In genomic region chr16:46822270-46822669, GRCh38 we compare ENCODE assay signal across 9 cellular contexts. TPM values are rescaled to one million over a fixed set of nuclear protein-coding genes. Genes with fewer than 3 reads are reported as not detected.
DNase-seq lines count a peak whose midpoint lies in the region; ATAC-seq and TF ChIP-seq lines count a peak whose summit lies in the region.
"Had no signal": no experiment of that assay in that cellular context is flagged by ENCODE, and none has a peak within 500 bp of the region (broad histone marks: within the 10 kb centered on the region; RNA-seq: fewer than 3 reads in every experiment).

No MANE protein-coding gene starts in this region.

- BruUV-seq in Caco-2 (replicated peaks; lab: Mats Ljungman, UMichigan): no TSS peak

- TF ChIP-seq CTCF in brain microvascular endothelial cell (IDR thresholded peaks at IDR 0.05; ENCODE audit: low read depth, low read length, missing control alignments) (no peak), Caco-2 (IDR thresholded peaks at IDR 0.05; ENCODE audit: insufficient read depth in 1 of 2, low read depth in 1 of 2, low read length in 1 of 2, severe bottlenecking in 1 of 2, unreplicated experiment in 1 of 2) (no peak), right lobe of liver (IDR thresholded peaks at IDR 0.05) (no peak), H9 (conservative IDR thresholded peaks at IDR 0.05) (no peak)

- WGBS in right lobe of liver (ENCODE audit: insufficient coverage, low coverage, low lambda C conversion rate, missing lambda C conversion rate): 91% methylated on average over 3 of the region's 3 CpGs
- WGBS in H9 (ENCODE audit: extremely low coverage, insufficient read length, low lambda C conversion rate): no CpG with 5 or more reads among the region's 3 CpGs

- peaks cover 3% of the 10 kb centered on the region; the same call in 1 of the 2 replicates for H3K79me2 ChIP-seq in H9 (ENCODE audit: insufficient read depth, low read length)

- H3K4me2 ChIP-seq in H9 (ENCODE audit: insufficient read depth, insufficient read length, low read length): no peak overlapping the region

- H4K8ac ChIP-seq in H9 (replicated peaks; ENCODE audit: insufficient read length, low read depth, low read length): no peak overlapping the region

- H3K4me1 Mint-ChIP-seq in Caco-2 (ENCODE audit: low read depth, unreplicated experiment) (no peaks in the 10 kb centered on the region), H9 (peaks cover 7 to 8% of the 10 kb centered on the region in 2 experiments)

- no peaks in the 10 kb centered on the region for H3K23me2 ChIP-seq in H9 (ENCODE audit: insufficient read length, low read depth, low read length, poor library complexity, severe bottlenecking)

- H2BK20ac ChIP-seq in H9 (ENCODE audit: low read depth, low read length, poor library complexity, severe bottlenecking): no peak overlapping the region

- no peak overlapping the region for H4K91ac ChIP-seq in H9 (ENCODE audit: insufficient read length, low read depth, low read length)

- ATAC-seq in GM19328 (IDR thresholded peaks at IDR 0.05; ENCODE audit: unreplicated experiment) (peak; percentile 64), HG03103 (IDR thresholded peaks at IDR 0.05; ENCODE audit: low read depth, unreplicated experiment) (peak; percentile 84), right lobe of liver (no peak)
- ATAC-seq: T-helper 17 cell had no signal

- no peak overlapping the region for H2BK15ac ChIP-seq in H9 (ENCODE audit: low read depth, low read length)

- peak overlapping the region; percentile 55 for H3K27ac ChIP-seq in brain microvascular endothelial cell
- no peak overlapping the region for H3K27ac ChIP-seq in right lobe of liver
- H3K27ac ChIP-seq in H9 (ENCODE audit: insufficient read length, low read depth, low read length): no peak overlapping the region

- H3K36me3 ChIP-seq in brain microvascular endothelial cell (replicated peaks) (no peaks in the 10 kb centered on the region), Caco-2 (ENCODE audit: control insufficient read depth, insufficient read depth, low read length) (no peaks in the 10 kb centered on the region), right lobe of liver (no peaks in the 10 kb centered on the region)

- in situ Hi-C loops in brain microvascular endothelial cell (cut with HindIII; ENCODE audit: low pct_ligation_motif_present, low sequenced_read_pairs): no loop called here

- peaks cover 6% of the 10 kb centered on the region for H3K79me1 ChIP-seq in H9 (ENCODE audit: insufficient read depth, low read depth, low read length, poor library complexity, severe bottlenecking)

- H3K27me3 ChIP-seq in brain microvascular endothelial cell (replicated peaks) (no peaks in the 10 kb centered on the region), Caco-2 (replicated peaks; ENCODE audit: control insufficient read depth, insufficient read depth, low read length) (no peaks in the 10 kb centered on the region), right lobe of liver (no peaks in the 10 kb centered on the region), H9 (ENCODE audit: insufficient read depth, low read length) (no peaks in the 10 kb centered on the region)

- H3K4me3 ChIP-seq in brain microvascular endothelial cell (ENCODE audit: low read depth, low read length): no peak overlapping the region
- H3K4me3 ChIP-seq in Caco-2 (ENCODE audit: low read depth, low read length): no peak overlapping the region
- no peak overlapping the region for H3K4me3 ChIP-seq in right lobe of liver

- no peak overlapping the region for H3K23ac ChIP-seq in H9 (ENCODE audit: insufficient read length, low read depth, low read length)

- CTCF ChIA-PET in Caco-2 (lab: Charles Lee): interaction anchor here (0.6 kb wide), 1 partner anchor 11 kb away, joined by 6 read pairs; no protein-coding TSS in a partner anchor

- POLR2A ChIA-PET in Caco-2 (lab: Charles Lee): no interaction called here

- H4K5ac ChIP-seq in H9 (ENCODE audit: insufficient read length, low read depth, low read length): no peak overlapping the region

- H3K9me3 Mint-ChIP-seq in Caco-2 (ENCODE audit: unreplicated experiment) (no peaks in the 10 kb centered on the region), H9 (no peaks in the 10 kb centered on the region)

- H3K18ac ChIP-seq in H9 (ENCODE audit: insufficient read length, low read depth, low read length): no peak overlapping the region

- H3K9me3 ChIP-seq in Caco-2 (no peaks in the 10 kb centered on the region), right lobe of liver (no peaks in the 10 kb centered on the region), H9 (ENCODE audit: control insufficient read depth, low read depth, low read length) (no peaks in the 10 kb centered on the region)

- H2BK12ac ChIP-seq in H9 (ENCODE audit: insufficient read length, low read depth, low read length): no peak overlapping the region

- DNase-seq in GM03348 (ENCODE audit: low spot score): peak; percentile 44
- DNase-seq in brain microvascular endothelial cell: peak; percentile 83
- no peak for DNase-seq in Caco-2
- DNase-seq in right lobe of liver: no peak
- DNase-seq in H9: no peak
- no peak for DNase-seq in SHP77 treated with DMSO at 0.1 percent for 48 hours (lab: John Stamatoyannopoulos, UW)
- DNase-seq: T-helper 17 cell had no signal

- H2BK120ac ChIP-seq in H9 (ENCODE audit: low read depth, low read length, poor library complexity, severe bottlenecking): no peak overlapping the region

- no peak overlapping the region for H3K9ac ChIP-seq in H9 (ENCODE audit: extremely low read depth, insufficient read length, low read length)

- H3K4me3 Mint-ChIP-seq in Caco-2 (ENCODE audit: unreplicated experiment): no peak overlapping the region
- no peak overlapping the region for H3K4me3 Mint-ChIP-seq in H9
- H3K4me3 Mint-ChIP-seq: T-helper 17 cell had no signal

- H4K20me1 ChIP-seq in H9 (ENCODE audit: control insufficient read depth, insufficient read depth, insufficient read length): no peaks in the 10 kb centered on the region

- no peak overlapping the region for H3T11ph ChIP-seq in H9 (ENCODE audit: low read length)

- intact Hi-C loops in Caco-2 (cut with micrococcal nuclease; ENCODE audit: unreplicated experiment) (no loop called here), right lobe of liver (cut with DNase I) (no loop called here)

- H3K14ac ChIP-seq in H9 (ENCODE audit: insufficient read depth, low read length): no peak overlapping the region

- H3K27me3 Mint-ChIP-seq in Caco-2 (ENCODE audit: insufficient read depth, unreplicated experiment) (no peaks in the 10 kb centered on the region), H9 (ENCODE audit: low read depth) (no peaks in the 10 kb centered on the region)
- H3K27me3 Mint-ChIP-seq: T-helper 17 cell had no signal

- H2AFZ ChIP-seq in H9 (ENCODE audit: low read length): no peak overlapping the region

- no peak for TF ChIP-seq POLR2A in right lobe of liver (IDR thresholded peaks at IDR 0.05)

- H3K27ac Mint-ChIP-seq in Caco-2 (ENCODE audit: unreplicated experiment) (no peak overlapping the region), H9 (no peak overlapping the region)
- H3K27ac Mint-ChIP-seq: T-helper 17 cell had no signal

- no peak overlapping the region for H3K4ac ChIP-seq in H9 (ENCODE audit: low read depth, low read length)

- H2BK5ac ChIP-seq in H9 (ENCODE audit: insufficient read length, low read length): no peak overlapping the region

- H3K4me1 ChIP-seq in Caco-2 (no peaks in the 10 kb centered on the region), right lobe of liver (no peaks in the 10 kb centered on the region), H9 (ENCODE audit: insufficient read depth, low read length) (no peaks in the 10 kb centered on the region)

- no peaks in the 10 kb centered on the region for H3K36me3 Mint-ChIP-seq in Caco-2 (ENCODE audit: insufficient read depth, unreplicated experiment)
- H3K36me3 Mint-ChIP-seq in H9 (ENCODE audit: insufficient read depth in 1 of 3, low read depth in 3 of 3): peaks cover 0 to 6% (median 5%) of the 10 kb centered on the region in 3 experiments; a peak in 4 of 7 replicates

- H3K56ac ChIP-seq in H9 (ENCODE audit: insufficient read length, low read depth, low read length): no peak overlapping the region

- no peak overlapping the region for H2AK5ac ChIP-seq in H9 (ENCODE audit: insufficient read length, low read length)

RNA-seq across cellular contexts. Expression of gene C16orf87, which starts 8.7 kb away (rescaled TPM):
- 11.9 and 12.1 TPM in 2 replicates for total RNA-seq in Caco-2 (2022)
- 1 to 10 TPM; 5.5 to 9.8 (median 7.4) TPM for total RNA-seq in right lobe of liver
- 16.7 and 18.2 TPM in 2 replicates for total RNA-seq in H9 (2021)

Comparison
In these comparisons a context has a peak if more than half of its experiments do, and no peak if none do; other contexts are left out.
1. DNase-seq: peak in GM03348 (single experiment) and brain microvascular endothelial cell (single experiment); none in Caco-2 (0 of 2), right lobe of liver (0 of 3), H9 (single experiment) and SHP77 treated with DMSO at 0.1 percent for 48 hours (single experiment).
2. ATAC-seq: peak in GM19328 (single experiment) and HG03103 (single experiment); none in right lobe of liver (0 of 4).